Comparison of ENCODE assay signal across 1 cellular context in genomic region chr11:91997178-91997577, GRCh38.
TF ChIP-seq lines count a peak whose summit lies in the region.

No MANE protein-coding gene starts in this region.

TF ChIP-seq in GM23338, 12 proteins besides CTCF, POLR2A, EP300 and RAD21 (continued from another document):
- TF ChIP-seq ZNF462 (CRISPR knock-in tag; IDR thresholded peaks at IDR 0.05) (no peak), NANOG (IDR thresholded peaks at IDR 0.05; ENCODE audit: borderline replicate concordance) (no peak), ZNF114 (CRISPR knock-in tag; IDR thresholded peaks at IDR 0.05) (no peak), CREB1 (CRISPR knock-in tag; IDR thresholded peaks at IDR 0.05; ENCODE audit: low read depth) (no peak), ZNF331 (CRISPR knock-in tag; IDR thresholded peaks at IDR 0.05; ENCODE audit: low read depth) (no peak), STAT1 (IDR thresholded peaks at IDR 0.05; ENCODE audit: unreplicated experiment) (no peak), EZH2phosphoT487 (IDR thresholded peaks at IDR 0.05; ENCODE audit: unreplicated experiment) (no peak)
